8 cellular contexts compared by ENCODE assay signal in genomic region chr11:7892059-7892699, GRCh38. TPM values are rescaled to one million over a fixed set of nuclear protein-coding genes. Genes with fewer than 3 reads are reported as not detected.
DNase-seq lines count a peak whose midpoint lies in the region; ATAC-seq and TF ChIP-seq lines count a peak whose summit lies in the region.

No MANE protein-coding gene starts in this region.

- H3K27ac ChIP-seq in sigmoid colon, result no peak overlapping the region
- H3K27ac ChIP-seq in psoas muscle, result no peak overlapping the region

- no peak for TF ChIP-seq POLR2A in sigmoid colon (IDR thresholded peaks at IDR 0.05)

- H3K4me3 ChIP-seq in GM06990 (replicated peaks; ENCODE audit: low read depth, low read length), result no peak overlapping the region
- H3K4me3 ChIP-seq in sigmoid colon, result no peak overlapping the region
- H3K4me3 ChIP-seq in psoas muscle, result no peak overlapping the region

- peak; percentile 48 for ATAC-seq in HG02588 (IDR thresholded peaks at IDR 0.05; ENCODE audit: unreplicated experiment)
- ATAC-seq in psoas muscle, result no peak

- H3K27me3 ChIP-seq in GM06990 (replicated peaks; ENCODE audit: control insufficient read depth, insufficient read depth, low read length) (no peaks in the 10 kb centered on the region), sigmoid colon (no peaks in the 10 kb centered on the region), psoas muscle (ENCODE audit: insufficient read depth in 3 of 3, low read length in 2 of 3) (no peaks in the 10 kb centered on the region)

- no peak for TF ChIP-seq EP300 in sigmoid colon (IDR thresholded peaks at IDR 0.05)

- TF ChIP-seq CTCF in GM06990 (IDR thresholded peaks at IDR 0.05; ENCODE audit: insufficient read depth, low read length, poor library complexity, severe bottlenecking) (no peak), sigmoid colon (IDR thresholded peaks at IDR 0.05) (no peak), psoas muscle (IDR thresholded peaks at IDR 0.05) (no peak)

- intact Hi-C loops in sigmoid colon (cut with DNase I), result loop anchor here (5.0 kb wide), 1 partner anchor 210 kb away; no protein-coding TSS in a partner anchor
- intact Hi-C loops in psoas muscle (cut with DNase I), result loop anchor here (2.0 to 5.0 kb wide), 3 partner anchors 95 to 205 kb away; partner anchors contain the start of gene EIF3F (in 2 of the 2)

- DNase-seq in GM06990 (ENCODE audit: extremely low read depth, insufficient read length) (peak; percentile 28), NCI-H226 (peak; percentile 42), germinal center (ENCODE audit: low spot score) (peak; percentile 52), NCI-H1694 treated with DMSO at 0.1 percent for 48 hours (lab: John Stamatoyannopoulos, UW) (no peak), sigmoid colon (no peak), psoas muscle (no peak)
- DNase-seq in activated CD4-positive, alpha-beta T cell treated with anti-CD3 and anti-CD28 coated beads, Interleukin-2, amount 50 U/mL, for 4 hours, result no peak

- H3K4me1 ChIP-seq in sigmoid colon, result no peaks in the 10 kb centered on the region
- H3K4me1 ChIP-seq in psoas muscle, result no peaks in the 10 kb centered on the region

- H3K9me3 ChIP-seq in sigmoid colon (no peaks in the 10 kb centered on the region), psoas muscle (no peaks in the 10 kb centered on the region)

- H3K36me3 ChIP-seq in GM06990 (ENCODE audit: control insufficient read depth, insufficient read depth, low read length) (no peaks in the 10 kb centered on the region), sigmoid colon (no peaks in the 10 kb centered on the region), psoas muscle (ENCODE audit: insufficient read depth in 1 of 2, low read depth in 1 of 2) (no peaks in the 10 kb centered on the region)

- WGBS in sigmoid colon, 2 donors, result 50 to 63% methylated on average over 6 of the region's 6 CpGs
- 46 to 56% (median 51%) methylated on average over 6 of the region's 6 CpGs for WGBS in psoas muscle, 3 donors

RNA-seq across cellular contexts. Expression of gene OR10A6, which starts 38.9 kb away (rescaled TPM):
- total RNA-seq in sigmoid colon (not detected), psoas muscle (not detected)
- polyA plus RNA-seq in sigmoid colon (not detected), psoas muscle (not detected)

RNA-seq across cellular contexts. Expression of gene OR10A3, which starts 49.3 kb away (rescaled TPM):
- total RNA-seq in sigmoid colon, result not detected
- polyA plus RNA-seq in sigmoid colon, result not detected
- not detected for total RNA-seq in psoas muscle
- not detected for polyA plus RNA-seq in psoas muscle

Comparison
In these comparisons a context has a peak if more than half of its experiments do, and no peak if none do; other contexts are left out.
1. DNase-seq: peak in GM06990 (single experiment), NCI-H226 (single experiment) and germinal center (single experiment); none in NCI-H1694 treated with DMSO at 0.1 percent for 48 hours (single experiment), sigmoid colon (single experiment), activated CD4-positive, alpha-beta T cell treated with anti-CD3 and anti-CD28 coated beads, Interleukin-2, amount 50 U/mL, for 4 hours (0 of 2) and psoas muscle (0 of 2).